In the genomic region with DNA sequence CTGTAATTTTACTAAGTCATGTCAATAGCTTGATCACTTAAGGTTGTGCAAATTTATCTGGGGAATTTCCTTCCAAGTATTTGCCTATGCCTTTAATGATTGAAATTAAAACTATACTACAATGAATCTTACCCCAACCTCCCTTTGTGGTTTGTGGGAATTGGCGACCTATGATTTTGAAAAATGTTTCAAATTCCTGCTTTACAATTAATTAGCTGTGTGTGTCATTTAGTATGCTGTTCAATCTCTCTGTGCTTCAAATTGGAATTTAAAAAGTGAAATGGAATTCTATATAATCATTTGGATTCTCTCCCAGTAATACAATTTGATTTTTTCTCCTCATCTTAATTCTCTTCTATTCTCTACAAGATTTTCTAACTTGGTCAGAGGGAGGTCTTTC, we compare ENCODE assay signal across 26 cellular contexts.
DNase-seq lines count a peak whose midpoint lies in the region; ATAC-seq, FAIRE-seq and TF ChIP-seq lines count a peak whose summit lies in the region.
"Had no signal": no experiment of that assay in that cellular context is flagged by ENCODE, and none has a peak within 500 bp of the region (broad histone marks: within the 10 kb centered on the region; RNA-seq: fewer than 3 reads in every experiment).

No MANE protein-coding gene starts in this region.

- no peak overlapping the region for H2AK5ac ChIP-seq in mesenchymal stem cell (ENCODE audit: low read length, severe bottlenecking)

- H3K4me1 ChIP-seq in astrocyte (ENCODE audit: insufficient read depth, low read length) (peaks cover 7% of the 10 kb centered on the region), mesenchymal stem cell (ENCODE audit: control insufficient read depth, insufficient read depth, low read depth, low read length) (peaks cover 1% of the 10 kb centered on the region)
- H3K4me1 ChIP-seq: esophagus muscularis mucosa, pancreas, right atrium auricular region, spleen, upper lobe of left lung had no signal

- H3K4me1 Mint-ChIP-seq in HFFc6 (ENCODE audit: low read depth) (peaks cover 23% of the 10 kb centered on the region), astrocyte (ENCODE audit: low read depth, unreplicated experiment) (peaks cover 17% of the 10 kb centered on the region)
- H3K4me1 Mint-ChIP-seq: activated CD4-positive, alpha-beta memory T cell treated with anti-CD3 and anti-CD28 coated beads, Interleukin-2, amount 10 ng/mL, durations not matched to agents 7 days and 5 days; CD4-positive, alpha-beta memory T cell; naive thymus-derived CD8-positive, alpha-beta T cell had no signal

- H3K27me3 ChIP-seq in astrocyte (ENCODE audit: insufficient read depth, low read length) = no peaks in the 10 kb centered on the region
- no peaks in the 10 kb centered on the region for H3K27me3 ChIP-seq in mesenchymal stem cell (ENCODE audit: control insufficient read depth in 1 of 2, insufficient read depth in 1 of 2, low read length in 2 of 2)
- H3K27me3 ChIP-seq: esophagus muscularis mucosa, pancreas, right atrium auricular region, spleen, upper lobe of left lung had no signal

- no peak overlapping the region for H3K18ac ChIP-seq in mesenchymal stem cell (ENCODE audit: low read depth in 1 of 2, low read length in 2 of 2)

- no peak overlapping the region for H4K91ac ChIP-seq in mesenchymal stem cell (ENCODE audit: low read length)

- H3K27ac ChIP-seq in astrocyte (ENCODE audit: low read depth, low read length) (no peak overlapping the region), mesenchymal stem cell (ENCODE audit: low read length, poor library complexity, severe bottlenecking) (no peak overlapping the region)
- H3K27ac ChIP-seq: 22Rv1, esophagus muscularis mucosa, pancreas, right atrium auricular region, RWPE1, spleen, upper lobe of left lung had no signal

- H3K4ac ChIP-seq in mesenchymal stem cell (ENCODE audit: low read depth in 1 of 2, low read length in 2 of 2) = no peak overlapping the region

- DNase-seq in A172 (ENCODE audit: low spot score) (peak; percentile 8), HFFc6 (no peak), astrocyte (ENCODE audit: low read depth) (peak; percentile 35), mesenchymal stem cell (no peak), AG08396 (ENCODE audit: low spot score) (no peak), OCI-M1 (lab: John Stamatoyannopoulos, UW) (no peak), NCI-H146 (lab: John Stamatoyannopoulos, UW) (no peak)
- DNase-seq: activated CD4-positive, alpha-beta memory T cell treated with anti-CD3 and anti-CD28 coated beads, Interleukin-2, amount 10 ng/mL, durations not matched to agents 7 days and 5 days; activated CD8-positive, alpha-beta memory T cell treated with anti-CD3 and anti-CD28 coated beads, Interleukin-2, amount 50 U/mL, for 48 hours; activated naive CD4-positive, alpha-beta T cell treated with anti-CD3 and anti-CD28 coated beads, Interleukin-2, amount 50 U/mL, for 16 hours; caudate nucleus; CD4-positive, alpha-beta memory T cell; H7; naive thymus-derived CD8-positive, alpha-beta T cell; NCI-H1417; NCI-H2081 treated with DMSO at 0.1 percent for 48 hours; pancreas had no signal

- H4K8ac ChIP-seq in mesenchymal stem cell (ENCODE audit: low read length) = no peak overlapping the region

- H3K4me3 Mint-ChIP-seq in HFFc6 (no peak overlapping the region), astrocyte (ENCODE audit: unreplicated experiment) (no peak overlapping the region)
- H3K4me3 Mint-ChIP-seq: activated CD4-positive, alpha-beta memory T cell treated with anti-CD3 and anti-CD28 coated beads, Interleukin-2, amount 10 ng/mL, durations not matched to agents 7 days and 5 days; CD4-positive, alpha-beta memory T cell; dendritic cell treated with granulocyte-macrophage colony-stimulating factor and Interleukin-4, amounts not matched to agents 40 ng/mL and 50 ng/mL, for 4 days; naive thymus-derived CD8-positive, alpha-beta T cell had no signal

- H3K36me3 Mint-ChIP-seq in HFFc6 (ENCODE audit: low read depth) (peaks cover 3% of the 10 kb centered on the region; the same call in 1 of the 2 replicates), astrocyte (ENCODE audit: low read depth, unreplicated experiment) (no peaks in the 10 kb centered on the region)
- H3K36me3 Mint-ChIP-seq: CD4-positive, alpha-beta memory T cell had no signal

- H2BK5ac ChIP-seq in mesenchymal stem cell (ENCODE audit: low read depth, low read length, poor library complexity, severe bottlenecking) = no peak overlapping the region

- FAIRE-seq in astrocyte (lab: Jason Lieb, UNC) = no peak
- FAIRE-seq: pancreas had no signal

- no peaks in the 10 kb centered on the region for H3K27me3 Mint-ChIP-seq in HFFc6 (ENCODE audit: insufficient read depth)
- H3K27me3 Mint-ChIP-seq in astrocyte (ENCODE audit: low read depth, unreplicated experiment) = no peaks in the 10 kb centered on the region
- H3K27me3 Mint-ChIP-seq: activated CD4-positive, alpha-beta memory T cell treated with anti-CD3 and anti-CD28 coated beads, Interleukin-2, amount 10 ng/mL, durations not matched to agents 7 days and 5 days; CD4-positive, alpha-beta memory T cell; dendritic cell treated with granulocyte-macrophage colony-stimulating factor and Interleukin-4, amounts not matched to agents 40 ng/mL and 50 ng/mL, for 4 days had no signal

- no peaks in the 10 kb centered on the region for H4K20me1 ChIP-seq in astrocyte (ENCODE audit: insufficient read depth, low read length)

- H3K27ac Mint-ChIP-seq in HFFc6 (peak overlapping the region; percentile 10; the same call in 1 of the 2 replicates), astrocyte (ENCODE audit: unreplicated experiment) (peak overlapping the region; percentile 21)
- H3K27ac Mint-ChIP-seq: activated CD4-positive, alpha-beta memory T cell treated with anti-CD3 and anti-CD28 coated beads, Interleukin-2, amount 10 ng/mL, durations not matched to agents 7 days and 5 days; CD4-positive, alpha-beta memory T cell; dendritic cell treated with granulocyte-macrophage colony-stimulating factor and Interleukin-4, amounts not matched to agents 40 ng/mL and 50 ng/mL, for 4 days; naive thymus-derived CD8-positive, alpha-beta T cell had no signal

- H3K4me3 ChIP-seq in astrocyte (ENCODE audit: insufficient read depth, low read depth, low read length) (no peak overlapping the region), mesenchymal stem cell (ENCODE audit: insufficient read depth in 1 of 2, low read depth in 1 of 2, low read length in 2 of 2) (peak overlapping the region in 1 of 2 experiments; percentile 59)
- H3K4me3 ChIP-seq: esophagus muscularis mucosa, pancreas, right atrium auricular region, spleen, upper lobe of left lung had no signal

- no peak overlapping the region for H2BK15ac ChIP-seq in mesenchymal stem cell (ENCODE audit: low read depth, poor library complexity, severe bottlenecking)

- no peaks in the 10 kb centered on the region for H3K79me2 ChIP-seq in astrocyte (ENCODE audit: insufficient read depth, low read length)

- H2BK120ac ChIP-seq in mesenchymal stem cell (ENCODE audit: low read depth, low read length) = no peak overlapping the region

- H3K14ac ChIP-seq in mesenchymal stem cell (ENCODE audit: low read length in 2 of 2) = no peak overlapping the region

- H3K4me2 ChIP-seq in astrocyte (ENCODE audit: low read length) (peak overlapping the region; percentile 38), mesenchymal stem cell (ENCODE audit: low read length, poor library complexity, severe bottlenecking) (no peak overlapping the region)

- H3K79me1 ChIP-seq in mesenchymal stem cell (replicated peaks; ENCODE audit: low read length, poor library complexity, severe bottlenecking) = no peaks in the 10 kb centered on the region

- no peaks in the 10 kb centered on the region for H3K36me3 ChIP-seq in astrocyte (ENCODE audit: insufficient read depth, low read length)
- H3K36me3 ChIP-seq in mesenchymal stem cell (ENCODE audit: control insufficient read depth in 1 of 2, insufficient read depth in 2 of 2, low read depth in 1 of 2, low read length in 2 of 2) = no peaks in the 10 kb centered on the region
- H3K36me3 ChIP-seq: esophagus muscularis mucosa, pancreas, right atrium auricular region, spleen, upper lobe of left lung had no signal

- ATAC-seq in GM18858 (IDR thresholded peaks at IDR 0.05; ENCODE audit: unreplicated experiment) = no peak
- ATAC-seq: activated CD4-positive, CD25-positive, alpha-beta regulatory T cell treated with anti-CD3 and anti-CD28 coated beads, Interleukin-2, amount 50 U/mL, for 24 hours; naive thymus-derived CD8-positive, alpha-beta T cell; pancreas had no signal

- H3K9me3 ChIP-seq in astrocyte (ENCODE audit: insufficient read depth, low read depth, low read length) (no peaks in the 10 kb centered on the region), mesenchymal stem cell (ENCODE audit: control insufficient read depth, low read length) (peaks cover 4% of the 10 kb centered on the region)
- H3K9me3 ChIP-seq: esophagus muscularis mucosa, pancreas, right atrium auricular region, upper lobe of left lung had no signal

- H3K9me3 Mint-ChIP-seq in HFFc6 = no peaks in the 10 kb centered on the region
- peaks cover 2% of the 10 kb centered on the region for H3K9me3 Mint-ChIP-seq in astrocyte (ENCODE audit: unreplicated experiment)
- H3K9me3 Mint-ChIP-seq: dendritic cell treated with granulocyte-macrophage colony-stimulating factor and Interleukin-4, amounts not matched to agents 40 ng/mL and 50 ng/mL, for 4 days had no signal

- H2BK12ac ChIP-seq in mesenchymal stem cell (ENCODE audit: low read length in 2 of 2) = no peak overlapping the region

- no peak overlapping the region for H3K9ac ChIP-seq in astrocyte (ENCODE audit: low read length)
- H3K9ac ChIP-seq in mesenchymal stem cell (ENCODE audit: low read length) = peak overlapping the region; percentile 68

- H3K23ac ChIP-seq in mesenchymal stem cell (ENCODE audit: low read length in 2 of 2) = no peak overlapping the region

- WGBS in mesenchymal stem cell = no CpG with 5 or more reads among the region's 1 CpG

- H2AFZ ChIP-seq in astrocyte (ENCODE audit: low read depth, low read length) = no peak overlapping the region
- H2AFZ ChIP-seq in mesenchymal stem cell (ENCODE audit: low read depth, low read length) = no peak overlapping the region

- TF ChIP-seq CTCF in HFFc6 (IDR thresholded peaks at IDR 0.05) (no peak), astrocyte (IDR thresholded peaks at IDR 0.05; ENCODE audit: insufficient read depth, low read depth, low read length) (no peak)

Comparison
In these comparisons a context has a peak if more than half of its experiments do, and no peak if none do; other contexts are left out.
1. DNase-seq: peak in A172 (single experiment) and astrocyte (single experiment); none in HFFc6 (single experiment), mesenchymal stem cell (single experiment), AG08396 (single experiment), OCI-M1 (single experiment) and NCI-H146 (single experiment).